Comparison of ENCODE assay signal across 8 cellular contexts in genomic region chr17:8056232-8056975, GRCh38. TPM values are rescaled to one million over a fixed set of nuclear protein-coding genes. Genes with fewer than 3 reads are reported as not detected.
DNase-seq lines count a peak whose midpoint lies in the region; ATAC-seq, FAIRE-seq and TF ChIP-seq lines count a peak whose summit lies in the region.

No MANE protein-coding gene starts in this region.

- H3K4me1 Mint-ChIP-seq in naive thymus-derived CD4-positive, alpha-beta T cell, result peaks cover 0 to 20% (median 6%) of the 10 kb centered on the region in 7 donors
- peaks cover 8% of the 10 kb centered on the region for H3K4me1 Mint-ChIP-seq in osteocyte (ENCODE audit: unreplicated experiment)

- H3K9me3 Mint-ChIP-seq in naive thymus-derived CD4-positive, alpha-beta T cell, result no peaks in the 10 kb centered on the region
- no peaks in the 10 kb centered on the region for H3K9me3 Mint-ChIP-seq in osteocyte (ENCODE audit: unreplicated experiment)

- dilution Hi-C loops in endothelial cell of umbilical vein (cut with MboI; ENCODE audit: extremely low pct_ligation_motif_present, low sequenced_read_pairs), result no loop called here

- H3K27ac ChIP-seq in PC-3 (ENCODE audit: low read length), result peak overlapping the region; percentile 97
- H3K27ac ChIP-seq in endothelial cell of umbilical vein (ENCODE audit: insufficient read depth, low read depth, low read length), result peak overlapping the region; percentile 28
- H3K27ac ChIP-seq in naive thymus-derived CD4-positive, alpha-beta T cell (ENCODE audit: low read depth, low read length), result no peak overlapping the region

- intact Hi-C loops in PC-3 (cut with micrococcal nuclease), result loop anchor here (2.0 to 5.0 kb wide), 2 partner anchors 68 to 124 kb away; partner anchors contain the start of genes CNTROB and TRAPPC1
- intact Hi-C loops in endothelial cell of umbilical vein (cut with micrococcal nuclease), result loop anchor here (2.0 to 5.0 kb wide), 2 partner anchors 40 to 234 kb away; no protein-coding TSS in a partner anchor
- intact Hi-C loops in naive thymus-derived CD4-positive, alpha-beta T cell (cut with micrococcal nuclease), result loop anchor here (2.0 to 5.0 kb wide), 4 partner anchors 16 to 194 kb away; no protein-coding TSS in a partner anchor

- peak; percentile 55 for ATAC-seq in GM19452 (IDR thresholded peaks at IDR 0.05; ENCODE audit: unreplicated experiment)
- peak; percentile 73 for ATAC-seq in PC-3
- peak; percentile 77 for ATAC-seq in naive thymus-derived CD4-positive, alpha-beta T cell
- no peak for ATAC-seq in GM18867 (IDR thresholded peaks at IDR 0.05; ENCODE audit: unreplicated experiment)

- peak overlapping the region; percentile 40; the same call in 1 of the 2 replicates for H2AFZ ChIP-seq in PC-3 (ENCODE audit: low read length)
- peak overlapping the region; percentile 85 for H2AFZ ChIP-seq in endothelial cell of umbilical vein (ENCODE audit: low read depth, low read length)

- peak overlapping the region; percentile 78 for H3K9ac ChIP-seq in PC-3 (ENCODE audit: low read length)
- H3K9ac ChIP-seq in endothelial cell of umbilical vein (replicated peaks; ENCODE audit: extremely low read depth, insufficient read depth, low read length), result no peak overlapping the region

- no peak overlapping the region for H3K27ac Mint-ChIP-seq in naive thymus-derived CD4-positive, alpha-beta T cell
- H3K27ac Mint-ChIP-seq in osteocyte (ENCODE audit: unreplicated experiment), result no peak overlapping the region

- no peaks in the 10 kb centered on the region for H3F3A ChIP-seq in PC-3 (ENCODE audit: low read length, unreplicated experiment)

- H3K9me1 ChIP-seq in endothelial cell of umbilical vein (replicated peaks; ENCODE audit: control insufficient read depth, extremely low read depth, insufficient read depth, low read length), result no peaks in the 10 kb centered on the region

- TF ChIP-seq CTCF in PC-3 (conservative IDR thresholded peaks at IDR 0.05; ENCODE audit: low read depth, low read length) (no peak), endothelial cell of umbilical vein (IDR thresholded peaks at IDR 0.05; ENCODE audit: extremely low read depth in 1 of 2, insufficient read depth in 1 of 2, low read depth in 1 of 2, low read length in 2 of 2) (no peak), osteocyte (IDR thresholded peaks at IDR 0.05) (no peak)

- no TSS peak for BruUV-seq in PC-3 (replicated peaks; lab: Mats Ljungman, UMichigan)
- BruUV-seq in endothelial cell of umbilical vein (replicated peaks; lab: Mats Ljungman, UMichigan), result no TSS peak

- no peaks in the 10 kb centered on the region for H3K36me3 ChIP-seq in PC-3 (ENCODE audit: low read depth, low read length)
- no peaks in the 10 kb centered on the region for H3K36me3 ChIP-seq in endothelial cell of umbilical vein (ENCODE audit: control insufficient read depth in 2 of 2, extremely low read depth in 1 of 2, insufficient read depth in 2 of 2, low read length in 2 of 2)
- no peaks in the 10 kb centered on the region for H3K36me3 ChIP-seq in naive thymus-derived CD4-positive, alpha-beta T cell (ENCODE audit: control insufficient read depth in 2 of 3, insufficient read depth in 3 of 3, low read length in 3 of 3)

- CTCF ChIA-PET in PC-3 (lab: Charles Lee), result interaction anchor here (0.6 to 1.7 kb wide), 6 partner anchors 15 to 728 kb away, joined by 3 to 12 read pairs (median 6); no protein-coding TSS in a partner anchor
- CTCF ChIA-PET in endothelial cell of umbilical vein (lab: Charles Lee), result interaction anchor here (0.8 to 11.0 kb wide), 19 partner anchors 13 to 313 kb away, joined by 3 to 191 read pairs (median 14); partner anchors contain the start of genes CNTROB and GUCY2D
- CTCF ChIA-PET in naive thymus-derived CD4-positive, alpha-beta T cell (lab: Charles Lee), result interaction anchor here (0.6 to 10.9 kb wide), 9 partner anchors 15 to 314 kb away, joined by 3 to 122 read pairs (median 7); no protein-coding TSS in a partner anchor

- peak; percentile 75 for FAIRE-seq in endothelial cell of umbilical vein (lab: Jason Lieb, UNC)

- peak overlapping the region in 1 of 10 donors; percentile 29 for H3K4me3 Mint-ChIP-seq in naive thymus-derived CD4-positive, alpha-beta T cell
- H3K4me3 Mint-ChIP-seq in osteocyte (ENCODE audit: unreplicated experiment), result no peak overlapping the region

- H3K79me2 ChIP-seq in PC-3 (ENCODE audit: low read length) (no peaks in the 10 kb centered on the region), endothelial cell of umbilical vein (ENCODE audit: control insufficient read depth, insufficient read depth, low read length) (no peaks in the 10 kb centered on the region)

- H3K9me2 ChIP-seq in PC-3 (replicated peaks; ENCODE audit: low read length), result no peaks in the 10 kb centered on the region

- peaks cover 24 to 49% (median 31%) of the 10 kb centered on the region in 5 donors for H3K27me3 Mint-ChIP-seq in naive thymus-derived CD4-positive, alpha-beta T cell
- H3K27me3 Mint-ChIP-seq in osteocyte (ENCODE audit: unreplicated experiment), result peaks cover 52% of the 10 kb centered on the region

- DNase-seq in AG20443 (ENCODE audit: low spot score) (peak; percentile 55), PC-3 (peak; percentile 88), endothelial cell of umbilical vein (ENCODE audit: low read depth, low spot score) (peak; percentile 89), T1000 (lab: John Stamatoyannopoulos, UW) (no peak), osteocyte (ENCODE audit: extremely low spot score, unreplicated experiment) (no peak)
- DNase-seq in naive thymus-derived CD4-positive, alpha-beta T cell, result peak in 1 of 9 donors; percentile 43

- no peaks in the 10 kb centered on the region for H3K36me3 Mint-ChIP-seq in naive thymus-derived CD4-positive, alpha-beta T cell
- H3K36me3 Mint-ChIP-seq in osteocyte (ENCODE audit: unreplicated experiment), result no peaks in the 10 kb centered on the region

- no peaks in the 10 kb centered on the region for H3K27me3 ChIP-seq in PC-3 (ENCODE audit: low read length)
- peaks cover 19 to 26% of the 10 kb centered on the region in 2 experiments for H3K27me3 ChIP-seq in endothelial cell of umbilical vein (ENCODE audit: control insufficient read depth in 2 of 2, insufficient read depth in 2 of 2, low read length in 2 of 2)
- no peaks in the 10 kb centered on the region for H3K27me3 ChIP-seq in naive thymus-derived CD4-positive, alpha-beta T cell (ENCODE audit: control insufficient read depth in 2 of 2, insufficient read depth in 2 of 2, low read length in 2 of 2)

- no peaks in the 10 kb centered on the region for H3K9me3 ChIP-seq in PC-3 (ENCODE audit: low read length)
- no peaks in the 10 kb centered on the region for H3K9me3 ChIP-seq in endothelial cell of umbilical vein (replicated peaks; ENCODE audit: control insufficient read depth, insufficient read depth, low read length)
- H3K9me3 ChIP-seq in naive thymus-derived CD4-positive, alpha-beta T cell (ENCODE audit: control insufficient read depth in 2 of 3, low read length in 3 of 3), result no peaks in the 10 kb centered on the region

- H4K20me1 ChIP-seq in PC-3 (ENCODE audit: low read length), result no peaks in the 10 kb centered on the region
- no peaks in the 10 kb centered on the region for H4K20me1 ChIP-seq in endothelial cell of umbilical vein (replicated peaks; ENCODE audit: control insufficient read depth, extremely low read depth, insufficient read depth, low read length)

- peaks cover 39% of the 10 kb centered on the region for H3K4me1 ChIP-seq in PC-3 (ENCODE audit: insufficient read depth, low read length)
- H3K4me1 ChIP-seq in endothelial cell of umbilical vein (ENCODE audit: control insufficient read depth, extremely low read depth, insufficient read depth, low read length), result peaks cover 11% of the 10 kb centered on the region
- H3K4me1 ChIP-seq in naive thymus-derived CD4-positive, alpha-beta T cell (ENCODE audit: control insufficient read depth in 2 of 2, insufficient read depth in 2 of 2, low read length in 2 of 2), result no peaks in the 10 kb centered on the region

- H3K4me2 ChIP-seq in PC-3 (ENCODE audit: low read length) (peak overlapping the region; percentile 78), endothelial cell of umbilical vein (ENCODE audit: insufficient read depth, low read length) (no peak overlapping the region)

- TF ChIP-seq POLR2A in endothelial cell of umbilical vein (IDR thresholded peaks at IDR 0.05; ENCODE audit: low read depth, low read length), result no peak

- H3K4me3 ChIP-seq in PC-3 (ENCODE audit: low read length), result peak overlapping the region; percentile 64
- H3K4me3 ChIP-seq in endothelial cell of umbilical vein (replicated peaks in 1 of 3; ENCODE audit: insufficient read depth in 1 of 3, low read depth in 1 of 3, low read length in 3 of 3), result no peak overlapping the region
- no peak overlapping the region for H3K4me3 ChIP-seq in naive thymus-derived CD4-positive, alpha-beta T cell (ENCODE audit: low read length)

- POLR2A ChIA-PET in PC-3 (lab: Charles Lee; ENCODE audit: unreplicated experiment) (interaction anchor here (0.6 to 0.7 kb wide), 2 partner anchors 143 to 307 kb away, joined by 4 to 5 read pairs; no protein-coding TSS in a partner anchor), endothelial cell of umbilical vein (lab: Charles Lee) (no interaction called here)
- POLR2A ChIA-PET in naive thymus-derived CD4-positive, alpha-beta T cell (lab: Charles Lee), result interaction anchor here (1.1 kb wide), 1 partner anchor 23 kb away, joined by 3 read pairs; no protein-coding TSS in a partner anchor

RNA-seq across cellular contexts. Expression of gene ALOX15B, which starts 17.5 kb away (rescaled TPM):
- not detected in 2 replicates for total RNA-seq in PC-3 (2014; rRNA removed)
- not detected in 2 replicates for total RNA-seq in endothelial cell of umbilical vein
- not detected in 2 replicates for polyA plus RNA-seq in endothelial cell of umbilical vein
- polyA plus RNA-seq in endothelial cell of umbilical vein (2011; cell fraction: cytosol; rRNA removed), result not detected in 2 replicates
- polyA plus RNA-seq in endothelial cell of umbilical vein (2011; cell fraction: nucleus; rRNA removed), result not detected in 2 replicates
- not detected in 2 replicates for polyA plus RNA-seq in endothelial cell of umbilical vein (2012)
- not detected in 2 replicates for polyA minus RNA-seq in endothelial cell of umbilical vein
- polyA minus RNA-seq in endothelial cell of umbilical vein (2011; cell fraction: cytosol; rRNA and poly(A)+ RNA removed), result not detected
- polyA minus RNA-seq in endothelial cell of umbilical vein (2011; cell fraction: nucleus; rRNA and poly(A)+ RNA removed), result not detected in 2 replicates
- total RNA-seq in naive thymus-derived CD4-positive, alpha-beta T cell, result under 1 TPM in 1 of 5 experiments, not detected in 4; 0.61 TPM
- polyA plus RNA-seq in naive thymus-derived CD4-positive, alpha-beta T cell, result not detected
- not detected in 2 replicates for total RNA-seq in osteocyte

RNA-seq across cellular contexts. Expression of gene ALOX12B, which starts 31.1 kb away (rescaled TPM):
- total RNA-seq in PC-3 (2014; rRNA removed) (0.55 and 1.2 TPM in 2 replicates), endothelial cell of umbilical vein (not detected in 2 replicates), osteocyte (not detected in 2 replicates)
- not detected in 2 replicates for polyA plus RNA-seq in endothelial cell of umbilical vein
- polyA plus RNA-seq in endothelial cell of umbilical vein (2011; cell fraction: cytosol; rRNA removed), result not detected in 2 replicates
- not detected in 2 replicates for polyA plus RNA-seq in endothelial cell of umbilical vein (2011; cell fraction: nucleus; rRNA removed)
- polyA plus RNA-seq in endothelial cell of umbilical vein (2012), result not detected in 2 replicates
- polyA minus RNA-seq in endothelial cell of umbilical vein, result not detected in 2 replicates
- polyA minus RNA-seq in endothelial cell of umbilical vein (2011; cell fraction: cytosol; rRNA and poly(A)+ RNA removed), result 1.6 TPM
- polyA minus RNA-seq in endothelial cell of umbilical vein (2011; cell fraction: nucleus; rRNA and poly(A)+ RNA removed), result not detected in 2 replicates
- total RNA-seq in naive thymus-derived CD4-positive, alpha-beta T cell, result 1 to 10 TPM in 2 of 5 experiments, under 1 TPM in 3; 0.44 to 1.1 (median 0.94) TPM
- polyA plus RNA-seq in naive thymus-derived CD4-positive, alpha-beta T cell, result 1 to 10 TPM in 1 of 2 donors, under 1 TPM in 1; 0.78 to 1.0 TPM

RNA-seq across cellular contexts. Expression of gene GUCY2D, which starts 54.0 kb away (rescaled TPM):
- 0.12 TPM in 1 of 2 replicates, not detected in the other for total RNA-seq in PC-3 (2014; rRNA removed)
- total RNA-seq in endothelial cell of umbilical vein, result not detected in 2 replicates
- polyA plus RNA-seq in endothelial cell of umbilical vein, result not detected in 2 replicates
- not detected in 2 replicates for polyA plus RNA-seq in endothelial cell of umbilical vein (2011; cell fraction: cytosol; rRNA removed)
- polyA plus RNA-seq in endothelial cell of umbilical vein (2011; cell fraction: nucleus; rRNA removed), result not detected in 2 replicates
- not detected in 2 replicates for polyA plus RNA-seq in endothelial cell of umbilical vein (2012)
- polyA minus RNA-seq in endothelial cell of umbilical vein, result not detected in 2 replicates
- not detected for polyA minus RNA-seq in endothelial cell of umbilical vein (2011; cell fraction: cytosol; rRNA and poly(A)+ RNA removed)
- polyA minus RNA-seq in endothelial cell of umbilical vein (2011; cell fraction: nucleus; rRNA and poly(A)+ RNA removed), result not detected in 2 replicates
- under 1 TPM in 3 of 5 experiments, not detected in 2; 0.07 to 0.32 (median 0.20) TPM for total RNA-seq in naive thymus-derived CD4-positive, alpha-beta T cell
- under 1 TPM in 1 of 2 donors, not detected in 1; 0.98 TPM for polyA plus RNA-seq in naive thymus-derived CD4-positive, alpha-beta T cell
- not detected in 2 replicates for total RNA-seq in osteocyte

Comparison
In these comparisons a context has a peak if more than half of its experiments do, and no peak if none do; other contexts are left out.
1. DNase-seq: peak in AG20443 (single experiment), PC-3 (single experiment) and endothelial cell of umbilical vein (single experiment); none in T1000 (single experiment) and osteocyte (single experiment).